Comparison of ENCODE assay signal across 8 cellular contexts in the genomic region with DNA sequence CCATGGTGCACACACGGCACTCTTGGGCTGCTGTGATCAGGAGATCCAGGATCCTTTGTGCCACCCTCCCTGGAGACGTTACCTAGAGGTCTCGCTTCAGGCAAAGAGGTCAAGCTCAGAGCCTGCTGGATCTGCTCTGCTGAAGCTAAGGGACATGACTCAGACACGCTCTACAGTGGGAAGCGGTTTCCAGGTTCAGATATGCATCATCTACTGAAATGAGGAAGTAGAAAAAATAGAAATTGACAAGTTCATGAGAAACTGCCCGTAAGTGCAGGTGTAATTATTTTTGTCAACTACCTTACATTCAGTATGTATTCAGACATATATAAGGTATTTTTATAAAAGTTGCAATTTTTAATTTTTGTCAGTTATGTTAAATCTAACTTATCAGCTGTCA.
DNase-seq lines count a peak whose midpoint lies in the region; ATAC-seq, FAIRE-seq and TF ChIP-seq lines count a peak whose summit lies in the region.
"Not testable (repeated sequence)": the region's sequence is repeated elsewhere in the genome, so short reads cannot be mapped to it uniquely, and the experiment has no call there.

No MANE protein-coding gene starts in this region.

- peak overlapping the region; percentile 24 to 69 for H3K4me3 Mint-ChIP-seq in stimulated activated naive B cell treated with anti-CD40 and anti-IgM and Interleukin-4, amounts not matched to agents 10 μg/mL and 1 μg/mL and 100 μg/mL, for 72 hours

- not testable (repeated sequence) for H3K9ac ChIP-seq in GM12878 (ENCODE audit: control insufficient read depth, insufficient read depth, low read length)

- WGBS in GM12878 (ENCODE audit: insufficient coverage, insufficient replicate concordance, low lambda C conversion rate, missing lambda C conversion rate) = under 1% methylated on average over 6 of the region's 6 CpGs

- not testable (repeated sequence) for H3K36me3 ChIP-seq in GM12878 (ENCODE audit: control insufficient read depth in 2 of 2, insufficient read depth in 2 of 2, low read length in 1 of 2)

- BruUV-seq in GM12878 (replicated peaks; lab: Mats Ljungman, UMichigan) = not testable (repeated sequence)

- POLR2A ChIA-PET in GM12878 (lab: Charles Lee) = not testable (repeated sequence)

- not testable (repeated sequence) for DNase-seq in GM12891 (ENCODE audit: insufficient read length, low spot score)
- DNase-seq in RPMI8226 = peak; percentile 77
- DNase-seq in GM12878 (ENCODE audit: low read depth, low spot score) = peak; percentile 47
- DNase-seq in stimulated activated naive B cell treated with anti-CD40 and anti-IgM and Interleukin-4, amounts not matched to agents 10 μg/mL and 1 μg/mL and 100 μg/mL, for 72 hours = peak; percentile 53

- H3K79me2 ChIP-seq in GM12878 (ENCODE audit: control insufficient read depth, insufficient read depth, low read length) = not testable (repeated sequence)

- not testable (repeated sequence) for TF ChIP-seq CTCF in GM12878 (IDR thresholded peaks at IDR 0.05 in 2 of 3, conservative IDR thresholded peaks at IDR 0.05 in 1 of 3; ENCODE audit: control insufficient read depth in 2 of 3, extremely low read depth in 1 of 3, insufficient read depth in 1 of 3, low read depth in 3 of 3, low read length in 3 of 3)

- H3K9me3 ChIP-seq in GM12878 (replicated peaks; ENCODE audit: control insufficient read depth, insufficient read depth, low read length) = not testable (repeated sequence)

- peaks cover 9 to 35% of the 10 kb centered on the region in 2 donors for H3K4me1 Mint-ChIP-seq in stimulated activated naive B cell treated with anti-CD40 and anti-IgM and Interleukin-4, amounts not matched to agents 10 μg/mL and 1 μg/mL and 100 μg/mL, for 72 hours

- peak overlapping the region; percentile 65 for H3K27ac ChIP-seq in GM12878 (ENCODE audit: control insufficient read depth, insufficient read depth)

- not testable (repeated sequence) for H3K27me3 Mint-ChIP-seq in stimulated activated naive B cell treated with anti-CD40 and anti-IgM and Interleukin-4, amounts not matched to agents 10 μg/mL and 1 μg/mL and 100 μg/mL, for 72 hours

- FAIRE-seq in GM12891 (lab: Jason Lieb, UNC) (peak; percentile 94), GM12878 (lab: Jason Lieb, UNC) (peak; percentile 98)

- CTCF ChIA-PET in GM12878 (lab: Yijun Ruan, JAX) = not testable (repeated sequence)

- not testable (repeated sequence) for H3K27ac Mint-ChIP-seq in stimulated activated naive B cell treated with anti-CD40 and anti-IgM and Interleukin-4, amounts not matched to agents 10 μg/mL and 1 μg/mL and 100 μg/mL, for 72 hours

- 0 out of 2 replicates have a peak overlapping the region, but pooled peaks have one; percentile 25 for H3K4me2 ChIP-seq in GM12878 (ENCODE audit: control insufficient read depth, insufficient read depth)

- H3K4me1 ChIP-seq in GM12878 (ENCODE audit: control insufficient read depth, insufficient read depth, low read length) = not testable (repeated sequence)

- ATAC-seq in GM19324 (IDR thresholded peaks at IDR 0.05; ENCODE audit: low FRiP score, unreplicated experiment) (peak; percentile 74), GM21717 (IDR thresholded peaks at IDR 0.05; ENCODE audit: unreplicated experiment) (peak; percentile 96), HG03025 (IDR thresholded peaks at IDR 0.05; ENCODE audit: low FRiP score, unreplicated experiment) (peak; percentile 95), HG03520 (IDR thresholded peaks at IDR 0.05; ENCODE audit: unreplicated experiment) (peak; percentile 98), GM12878 (peak; percentile 100)
- ATAC-seq in stimulated activated naive B cell treated with anti-CD40 and anti-IgM and Interleukin-4, amounts not matched to agents 10 μg/mL and 1 μg/mL and 100 μg/mL, for 72 hours (replicated peaks) = peak; percentile 99

- H3K27me3 ChIP-seq in GM12878 (replicated peaks in 1 of 2; ENCODE audit: control insufficient read depth in 2 of 2, insufficient read depth in 2 of 2, low read length in 1 of 2) = not testable (repeated sequence)

- H4K20me1 ChIP-seq in GM12878 (ENCODE audit: control insufficient read depth, insufficient read depth) = not testable (repeated sequence)

- TF ChIP-seq POLR2A in GM12891 (IDR thresholded peaks at IDR 0.05; ENCODE audit: low read depth, low read length) = not testable (repeated sequence)
- TF ChIP-seq POLR2A in GM12878 (IDR thresholded peaks at IDR 0.05; ENCODE audit: low read depth, low read length) = 0 out of 2 replicates have a peak, but pooled peaks have one; percentile 24

- H3K36me3 Mint-ChIP-seq in stimulated activated naive B cell treated with anti-CD40 and anti-IgM and Interleukin-4, amounts not matched to agents 10 μg/mL and 1 μg/mL and 100 μg/mL, for 72 hours = not testable (repeated sequence)

- peak; percentile 17 to 53; a peak in 1 of 4 replicates for TF ChIP-seq EP300 in GM12878 (IDR thresholded peaks at IDR 0.05; ENCODE audit: borderline replicate concordance in 1 of 2, control insufficient read depth in 1 of 2, low read depth in 2 of 2, low read length in 2 of 2)

- H3K4me3 ChIP-seq in GM12878 = not testable (repeated sequence)

- RAD21 ChIA-PET in GM12878 (lab: Charles Lee; ENCODE audit: unreplicated experiment) = interaction anchor here (0.6 to 1.0 kb wide), 2 partner anchors 31 to 69 kb away, joined by 3 read pairs; no protein-coding TSS in a partner anchor

- in situ Hi-C loops in GM12878 (cut with MboI) = not testable (repeated sequence)

- TF ChIP-seq RAD21 in GM12878 (IDR thresholded peaks at IDR 0.05; ENCODE audit: insufficient read depth, low read depth, low read length) = not testable (repeated sequence)

- SMC1A ChIA-PET in GM12878 (lab: Charles Lee; ENCODE audit: uncharacterized antibody, unreplicated experiment) = interaction anchor here (0.9 kb wide), 1 partner anchor 56 kb away, joined by 3 read pairs; no protein-coding TSS in a partner anchor

- intact Hi-C loops in GM12878 (cut with micrococcal nuclease; ENCODE audit: unreplicated experiment) = not testable (repeated sequence)

- H3K9me3 Mint-ChIP-seq in stimulated activated naive B cell treated with anti-CD40 and anti-IgM and Interleukin-4, amounts not matched to agents 10 μg/mL and 1 μg/mL and 100 μg/mL, for 72 hours = not testable (repeated sequence)

- H2AFZ ChIP-seq in GM12878 (ENCODE audit: control insufficient read depth, low read depth, low read length) = not testable (repeated sequence)

TF ChIP-seq in GM12891, 5 proteins besides CTCF, POLR2A, EP300 and RAD21:
- TF ChIP-seq POLR2AphosphoS5 (IDR thresholded peaks at IDR 0.05; ENCODE audit: low read depth, low read length) = 0 out of 2 replicates have a peak, but pooled peaks have one; percentile 38
- TF ChIP-seq SPI1 (IDR thresholded peaks at IDR 0.05; ENCODE audit: low read depth, low read length) = peak; percentile 70

TF ChIP-seq in GM12878, 131 proteins besides CTCF, POLR2A, EP300 and RAD21 (continues in another document):
- TF ChIP-seq BCL11A (IDR thresholded peaks at IDR 0.05; ENCODE audit: low read depth, low read length) (0 out of 2 replicates have a peak, but pooled peaks have one; percentile 37), NBN (IDR thresholded peaks at IDR 0.05) (0 out of 2 replicates have a peak, but pooled peaks have one; percentile 39), PAX5 (IDR thresholded peaks at IDR 0.05; ENCODE audit: borderline replicate concordance, low read depth, low read length) (peak; percentile 59; the same call in 1 of the 2 replicates), SPI1 (IDR thresholded peaks at IDR 0.05; ENCODE audit: borderline replicate concordance, insufficient read depth, low read depth, low read length) (peak; percentile 59; the same call in 1 of the 2 replicates), NFIC (IDR thresholded peaks at IDR 0.05; ENCODE audit: low read depth, low read length) (peak; percentile 76), JUNB (IDR thresholded peaks at IDR 0.05) (peak; percentile 83), MTA2 (IDR thresholded peaks at IDR 0.05; ENCODE audit: low read depth) (peak; percentile 80), IRF4 (IDR thresholded peaks at IDR 0.05; ENCODE audit: low read depth, low read length) (peak; percentile 80), NR2F1 (conservative IDR thresholded peaks at IDR 0.05) (peak; percentile 89), SKIL (IDR thresholded peaks at IDR 0.05; ENCODE audit: low read depth, poor library complexity, severe bottlenecking) (peak; percentile 47), FOXM1 (IDR thresholded peaks at IDR 0.05; ENCODE audit: low read depth, low read length) (0 out of 2 replicates have a peak, but pooled peaks have one; percentile 45), CREM (IDR thresholded peaks at IDR 0.05; ENCODE audit: low read depth) (peak; percentile 59), GATAD2B (conservative IDR thresholded peaks at IDR 0.05; ENCODE audit: low read depth) (0 out of 2 replicates have a peak, but pooled peaks have one; percentile 31), SRF (IDR thresholded peaks at IDR 0.05; ENCODE audit: low read depth in 2 of 2, low read length in 2 of 2) (0 out of 4 replicates have a peak, but pooled peaks of 1 of the 2 experiments have one; percentile 10), TCF3 (IDR thresholded peaks at IDR 0.05; ENCODE audit: borderline replicate concordance, insufficient read depth, low read depth, low read length) (0 out of 2 replicates have a peak, but pooled peaks have one; percentile 16), RUNX3 (IDR thresholded peaks at IDR 0.05; ENCODE audit: low read length) (peak; percentile 77), MEF2B (IDR thresholded peaks at IDR 0.05; ENCODE audit: partially characterized antibody, poor library complexity, severe bottlenecking) (peak; percentile 72), TCF12 (IDR thresholded peaks at IDR 0.05; ENCODE audit: low read depth, low read length) (peak; percentile 22; the same call in 1 of the 2 replicates), EED (IDR thresholded peaks at IDR 0.05; ENCODE audit: low read depth) (peak; percentile 82)
